Comparison of ENCODE assay signal across 8 cellular contexts in the genomic region with DNA sequence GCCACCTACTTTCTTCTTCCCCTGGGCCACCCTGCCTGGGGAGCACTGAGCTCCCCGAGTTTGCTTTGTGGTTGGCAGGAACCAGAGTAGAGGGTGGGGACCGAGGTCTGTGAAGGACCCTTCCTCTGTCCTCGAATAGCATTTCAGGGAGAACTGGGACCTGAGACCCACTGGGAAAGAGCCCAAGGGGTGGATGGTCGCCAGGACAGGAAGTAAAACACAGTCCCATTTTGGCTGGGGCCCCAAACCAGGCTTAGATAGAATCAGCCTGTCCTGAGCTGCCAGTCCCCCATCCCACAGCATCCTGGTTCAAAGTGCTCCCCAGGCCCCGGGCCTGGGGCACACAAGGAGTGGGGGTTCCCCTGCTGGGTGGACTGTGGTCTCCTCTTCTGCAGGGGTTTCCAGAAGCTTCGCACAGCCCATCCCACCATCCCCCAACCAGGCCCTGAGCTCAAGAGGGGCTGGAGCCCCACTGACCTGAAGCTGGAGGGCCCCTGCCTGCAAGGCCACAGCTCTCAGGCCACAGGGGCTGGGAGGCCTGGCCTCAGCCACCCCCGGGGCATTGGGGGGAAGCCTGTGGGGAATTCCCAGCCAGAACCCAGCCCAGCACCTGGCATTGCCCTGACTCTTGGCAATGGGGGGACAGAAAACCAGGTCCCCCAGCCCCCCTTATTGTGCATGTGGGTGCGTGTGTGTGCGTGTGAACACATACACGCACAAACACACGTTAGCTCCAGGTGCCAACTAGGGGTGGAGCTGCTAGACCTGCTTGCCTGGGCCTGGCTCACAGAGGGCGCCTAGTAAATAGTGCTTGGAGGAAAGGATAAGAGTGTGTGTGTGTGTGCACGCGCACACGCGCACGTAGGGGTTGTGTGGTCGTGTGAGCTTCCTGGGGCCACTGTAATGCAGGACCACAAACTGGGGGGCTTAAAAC. TPM values are rescaled to one million over a fixed set of nuclear protein-coding genes. Genes with fewer than 3 reads are reported as not detected.
DNase-seq lines count a peak whose midpoint lies in the region; ATAC-seq, FAIRE-seq and TF ChIP-seq lines count a peak whose summit lies in the region.

No MANE protein-coding gene starts in this region.

- H2AFZ ChIP-seq in Loucy (ENCODE audit: low read length), result 0 out of 2 replicates have a peak overlapping the region, but pooled peaks have one; percentile 47

- TF ChIP-seq CTCF in DOHH2 (IDR thresholded peaks at IDR 0.05; ENCODE audit: low read depth, low read length, poor library complexity, severe bottlenecking), result peak; percentile 45
- 0 out of 2 replicates have a peak, but pooled peaks have one; percentile 22 for TF ChIP-seq CTCF in Loucy (conservative IDR thresholded peaks at IDR 0.05; ENCODE audit: low read length)
- no peak for TF ChIP-seq CTCF in right lobe of liver (IDR thresholded peaks at IDR 0.05)
- no peak for TF ChIP-seq CTCF in thyroid gland (IDR thresholded peaks at IDR 0.05)

- intact Hi-C loops in right lobe of liver (cut with DNase I) (no loop called here), thyroid gland (cut with DNase I) (no loop called here)

- peaks cover 37% of the 10 kb centered on the region for H3K36me3 ChIP-seq in DOHH2 (ENCODE audit: control insufficient read depth, low read length)
- no peaks in the 10 kb centered on the region for H3K36me3 ChIP-seq in Loucy (ENCODE audit: insufficient read depth, low read length)
- H3K36me3 ChIP-seq in right lobe of liver, result peaks cover 0 to 2% (median 0%) of the 10 kb centered on the region in 4 donors
- peaks cover 0 to 7% of the 10 kb centered on the region in 2 donors for H3K36me3 ChIP-seq in thyroid gland

- H3F3A ChIP-seq in DOHH2 (ENCODE audit: control insufficient read depth, insufficient read depth), result peaks cover 47% of the 10 kb centered on the region
- no peaks in the 10 kb centered on the region for H3F3A ChIP-seq in Loucy (ENCODE audit: low read depth)

- H3K9me3 Mint-ChIP-seq in activated naive CD8-positive, alpha-beta T cell treated with anti-CD3 and anti-CD28 coated beads for 36 hours, result no peaks in the 10 kb centered on the region

- no peaks in the 10 kb centered on the region for H3K27me3 Mint-ChIP-seq in activated naive CD8-positive, alpha-beta T cell treated with anti-CD3 and anti-CD28 coated beads for 36 hours

- H3K4me1 Mint-ChIP-seq in activated naive CD8-positive, alpha-beta T cell treated with anti-CD3 and anti-CD28 coated beads for 36 hours, result peaks cover 47% of the 10 kb centered on the region

- peak; percentile 63 for DNase-seq in activated naive CD8-positive, alpha-beta T cell treated with anti-CD3 and anti-CD28 coated beads for 36 hours
- DNase-seq in right lobe of liver, result peak; percentile 79 to 91 (median 80)
- peak in 1 of 2 donors; percentile 38 for DNase-seq in thyroid gland
- DNase-seq in A172 (ENCODE audit: low spot score), result no peak
- DNase-seq in urothelium cell line (ENCODE audit: low spot score), result no peak
- DNase-seq in C1 segment of cervical spinal cord (lab: John Stamatoyannopoulos, UW), result no peak

- 11% methylated on average over 10 of the region's 18 CpGs for WGBS in right lobe of liver (ENCODE audit: insufficient coverage, low coverage, low lambda C conversion rate, missing lambda C conversion rate)
- 55 to 72% methylated on average over 14 to 16 of the region's 18 CpGs for WGBS in thyroid gland, 2 donors

- no peak for TF ChIP-seq POLR2A in right lobe of liver (IDR thresholded peaks at IDR 0.05)
- no peak for TF ChIP-seq POLR2A in thyroid gland (IDR thresholded peaks at IDR 0.05)

- no peaks in the 10 kb centered on the region for H3K9me3 ChIP-seq in DOHH2 (ENCODE audit: control insufficient read depth, insufficient read depth, low read length)
- no peaks in the 10 kb centered on the region for H3K9me3 ChIP-seq in Loucy (ENCODE audit: insufficient read depth, low read depth, low read length)
- no peaks in the 10 kb centered on the region for H3K9me3 ChIP-seq in right lobe of liver
- no peaks in the 10 kb centered on the region for H3K9me3 ChIP-seq in thyroid gland

- peak overlapping the region; percentile 71 for H3K4me3 ChIP-seq in DOHH2 (ENCODE audit: low read length)
- H3K4me3 ChIP-seq in Loucy (ENCODE audit: low read length, poor library complexity, severe bottlenecking), result peak overlapping the region; percentile 73
- peak overlapping the region; percentile 30 to 80 (median 47) for H3K4me3 ChIP-seq in right lobe of liver
- peak overlapping the region in 1 of 3 donors; percentile 24 for H3K4me3 ChIP-seq in thyroid gland (replicated peaks in 1 of 3)

- peak overlapping the region; percentile 93 for H3K27ac Mint-ChIP-seq in activated naive CD8-positive, alpha-beta T cell treated with anti-CD3 and anti-CD28 coated beads for 36 hours

- peak overlapping the region; percentile 79 for H3K4me3 Mint-ChIP-seq in activated naive CD8-positive, alpha-beta T cell treated with anti-CD3 and anti-CD28 coated beads for 36 hours

- FAIRE-seq in urothelium cell line (lab: Jason Lieb, UNC), result no peak

- H3K4me2 ChIP-seq in DOHH2 (ENCODE audit: low read length) (peak overlapping the region; percentile 76), Loucy (ENCODE audit: low read depth, low read length, poor library complexity, severe bottlenecking) (peak overlapping the region; percentile 70)

- peaks cover 85% of the 10 kb centered on the region for H3K4me1 ChIP-seq in DOHH2 (ENCODE audit: control insufficient read depth, low read length)
- H3K4me1 ChIP-seq in Loucy (ENCODE audit: insufficient read depth, low read length, poor library complexity, severe bottlenecking), result peaks cover 61% of the 10 kb centered on the region
- peaks cover 1 to 55% (median 30%) of the 10 kb centered on the region in 4 donors for H3K4me1 ChIP-seq in right lobe of liver
- H3K4me1 ChIP-seq in thyroid gland, result peaks cover 53 to 73% of the 10 kb centered on the region in 2 donors

- H3K27ac ChIP-seq in DOHH2 (ENCODE audit: low read depth, low read length), result peak overlapping the region; percentile 85
- peak overlapping the region; percentile 92 to 98 (median 93) for H3K27ac ChIP-seq in right lobe of liver
- H3K27ac ChIP-seq in thyroid gland, result peak overlapping the region; percentile 74 to 96 (median 96)

- H3K9me2 ChIP-seq in DOHH2 (replicated peaks; ENCODE audit: control insufficient read depth, low read length) (no peaks in the 10 kb centered on the region), Loucy (replicated peaks; ENCODE audit: low read depth, low read length) (no peaks in the 10 kb centered on the region)

- H3K9ac ChIP-seq in Loucy (ENCODE audit: low read depth, low read length, poor library complexity, severe bottlenecking), result peak overlapping the region; percentile 72

- H3K36me3 Mint-ChIP-seq in activated naive CD8-positive, alpha-beta T cell treated with anti-CD3 and anti-CD28 coated beads for 36 hours, result peaks cover 6% of the 10 kb centered on the region

- H4K20me1 ChIP-seq in DOHH2 (ENCODE audit: control insufficient read depth, insufficient read depth, low read depth, low read length) (peaks cover 34% of the 10 kb centered on the region), Loucy (ENCODE audit: insufficient read depth, low read length, poor library complexity, severe bottlenecking) (peaks cover 37% of the 10 kb centered on the region)

- H3K79me2 ChIP-seq in DOHH2 (ENCODE audit: control insufficient read depth, low read length), result peaks cover 42% of the 10 kb centered on the region
- H3K79me2 ChIP-seq in Loucy (ENCODE audit: insufficient read depth, low read length), result peaks cover 56% of the 10 kb centered on the region

- peak in 3 of 4 donors; percentile 2 to 6 (median 5) for ATAC-seq in right lobe of liver

- H3K27me3 ChIP-seq in DOHH2 (ENCODE audit: control insufficient read depth, low read length) (no peaks in the 10 kb centered on the region), Loucy (ENCODE audit: insufficient read depth, low read length, poor library complexity, severe bottlenecking) (no peaks in the 10 kb centered on the region), right lobe of liver (no peaks in the 10 kb centered on the region), thyroid gland (no peaks in the 10 kb centered on the region)

RNA-seq across cellular contexts. Expression of gene MKNK2, which starts 1.0 kb away (rescaled TPM):
- total RNA-seq in activated naive CD8-positive, alpha-beta T cell treated with anti-CD3 and anti-CD28 coated beads for 36 hours, result 100 to 1,000 TPM; 230 to 232 TPM
- total RNA-seq in right lobe of liver (100 to 1,000 TPM in 4 of 6 experiments, 10 to 100 TPM in 2; 80.5 to 218 (median 117) TPM), thyroid gland (100 to 1,000 TPM; 106 to 161 (median 123) TPM)
- 40.4 and 53.8 TPM in 2 replicates for total RNA-seq in A172 (2014; rRNA removed; shearing (Covaris generic))

RNA-seq across cellular contexts. Expression of gene BTBD2, which starts 36.5 kb away (rescaled TPM):
- 10 to 100 TPM; 22.1 to 26.2 TPM for total RNA-seq in activated naive CD8-positive, alpha-beta T cell treated with anti-CD3 and anti-CD28 coated beads for 36 hours
- total RNA-seq in right lobe of liver (10 to 100 TPM; 22.2 to 42.6 (median 29.2) TPM), thyroid gland (10 to 100 TPM; 74.8 to 89.9 (median 76.2) TPM)
- 54.7 and 60.4 TPM in 2 replicates for total RNA-seq in A172 (2014; rRNA removed; shearing (Covaris generic))

RNA-seq across cellular contexts. Expression of gene MOB3A, which starts 44.1 kb away (rescaled TPM):
- 100 to 1,000 TPM; 147 to 153 TPM for total RNA-seq in activated naive CD8-positive, alpha-beta T cell treated with anti-CD3 and anti-CD28 coated beads for 36 hours
- 10 to 100 TPM in 4 of 6 experiments, 1 to 10 TPM in 2; 8.3 to 13.8 (median 10.8) TPM for total RNA-seq in right lobe of liver
- 10 to 100 TPM; 18.5 to 40.4 (median 26.6) TPM for total RNA-seq in thyroid gland
- 17.4 and 21.5 TPM in 2 replicates for total RNA-seq in A172 (2014; rRNA removed; shearing (Covaris generic))

RNA-seq across cellular contexts. Expression of gene IZUMO4, which starts 44.7 kb away (rescaled TPM):
- total RNA-seq in activated naive CD8-positive, alpha-beta T cell treated with anti-CD3 and anti-CD28 coated beads for 36 hours, result 10 to 100 TPM; 12.4 to 12.6 TPM
- total RNA-seq in right lobe of liver (1 to 10 TPM in 5 of 6 experiments, not detected in 1; 1.2 to 6.9 (median 4.2) TPM), thyroid gland (1 to 10 TPM; 1.1 to 4.2 (median 2.9) TPM)
- 2.7 and 2.8 TPM in 2 replicates for total RNA-seq in A172 (2014; rRNA removed; shearing (Covaris generic))

Comparison
In these comparisons a context has a peak if more than half of its experiments do, and no peak if none do; other contexts are left out.
1. CTCF ChIP-seq: peak in DOHH2 (single experiment) and Loucy (single experiment); none in right lobe of liver (0 of 4) and thyroid gland (0 of 6).
2. DNase-seq: peak in activated naive CD8-positive, alpha-beta T cell treated with anti-CD3 and anti-CD28 coated beads for 36 hours (single experiment) and right lobe of liver (3 of 3); none in A172 (single experiment), urothelium cell line (single experiment) and C1 segment of cervical spinal cord (0 of 14).
3. Peak in every context shown above with its lines, with median percentiles within 50 percentile points of each other: H3K27ac ChIP-seq.